Comparison of ENCODE assay signal across 9 cellular contexts in genomic region chr2:96800762-96801463, GRCh38. TPM values are rescaled to one million over a fixed set of nuclear protein-coding genes. Genes with fewer than 3 reads are reported as not detected.
DNase-seq lines count a peak whose midpoint lies in the region; ATAC-seq and TF ChIP-seq lines count a peak whose summit lies in the region.
"Had no signal": no experiment of that assay in that cellular context is flagged by ENCODE, and none has a peak within 500 bp of the region (broad histone marks: within the 10 kb centered on the region; RNA-seq: fewer than 3 reads in every experiment).

No MANE protein-coding gene starts in this region.

- no peak overlapping the region for H3K27ac Mint-ChIP-seq in CD8-positive, alpha-beta T cell
- H3K27ac Mint-ChIP-seq: T-helper 1 cell treated with Interleukin-12 subunit alpha and Interleukin-12 subunit beta and Interleukin-4 antibody, amounts not matched to agents 30 μg/mL and 1 μg/mL, for 36 hours had no signal

- no peaks in the 10 kb centered on the region for H3K27me3 ChIP-seq in CD8-positive, alpha-beta T cell (ENCODE audit: insufficient read depth, low read length)
- H3K27me3 ChIP-seq in cardiac muscle cell: no peaks in the 10 kb centered on the region

- in situ Hi-C loops in SK-MEL-5 (cut with HindIII; ENCODE audit: low pct_unique_long_range_greater_than_20kb, low sequenced_read_pairs): no loop called here

- no peaks in the 10 kb centered on the region for H3K9me3 Mint-ChIP-seq in CD8-positive, alpha-beta T cell
- H3K9me3 Mint-ChIP-seq: T-helper 1 cell treated with Interleukin-12 subunit alpha and Interleukin-12 subunit beta and Interleukin-4 antibody, amounts not matched to agents 30 μg/mL and 1 μg/mL, for 36 hours had no signal

- H3K27me3 Mint-ChIP-seq in CD8-positive, alpha-beta T cell (ENCODE audit: low read depth): no peaks in the 10 kb centered on the region

- intact Hi-C loops in CD8-positive, alpha-beta T cell (cut with DNase I, micrococcal nuclease): loop anchor here (1.0 to 5.0 kb wide), 5 partner anchors 16 to 61 kb away; partner anchors contain the start of genes LMAN2L (in 2 of the 2), CNNM3 (in 1 of the 2) and CNNM4 (in 1 of the 2)

- H3K36me3 Mint-ChIP-seq in CD8-positive, alpha-beta T cell: peaks cover 30% of the 10 kb centered on the region

- CTCF ChIA-PET in CD8-positive, alpha-beta T cell (lab: Charles Lee): interaction anchor here (0.8 to 2.9 kb wide), 19 partner anchors 9 to 242 kb away, joined by 3 to 15 read pairs (median 4); partner anchors contain the start of genes CNNM3 and CNNM4

- H3K27ac ChIP-seq in CD8-positive, alpha-beta T cell (ENCODE audit: low read depth, low read length): no peak overlapping the region
- no peak overlapping the region for H3K27ac ChIP-seq in cardiac muscle cell

- peak; percentile 44 to 83 (median 71) for DNase-seq in CD8-positive, alpha-beta T cell
- peak; percentile 94 for DNase-seq in GM19240 (ENCODE audit: insufficient read length, low spot score)
- DNase-seq in HK-2 (ENCODE audit: unreplicated experiment): peak; percentile 65
- peak; percentile 58 for DNase-seq in SK-MEL-5 (ENCODE audit: low read depth, low spot score)
- DNase-seq in activated naive CD4-positive, alpha-beta T cell treated with anti-CD3 and anti-CD28 coated beads, Interleukin-2, amount 50 U/mL, for 16 hours: peak; percentile 79
- peak; percentile 62 to 79 for DNase-seq in cardiac muscle cell (ENCODE audit: low read depth in 1 of 2, low spot score in 1 of 2)
- peak; percentile 49 for DNase-seq in putamen (ENCODE audit: low spot score)
- no peak for DNase-seq in mesenteric fat pad (ENCODE audit: low spot score)

- H3K9me3 ChIP-seq in CD8-positive, alpha-beta T cell (ENCODE audit: low read length): no peaks in the 10 kb centered on the region
- H3K9me3 ChIP-seq in cardiac muscle cell (ENCODE audit: low read depth): no peaks in the 10 kb centered on the region

- no peaks in the 10 kb centered on the region for H3K36me3 ChIP-seq in CD8-positive, alpha-beta T cell (ENCODE audit: insufficient read depth, low read length)
- H3K36me3 ChIP-seq in cardiac muscle cell: no peaks in the 10 kb centered on the region

- no peak overlapping the region for H3K4me3 ChIP-seq in CD8-positive, alpha-beta T cell (ENCODE audit: low read depth, low read length)
- no peak overlapping the region for H3K4me3 ChIP-seq in cardiac muscle cell

- peak; percentile 64 for TF ChIP-seq CTCF in CD8-positive, alpha-beta T cell (IDR thresholded peaks at IDR 0.05)
- TF ChIP-seq CTCF in cardiac muscle cell (IDR thresholded peaks at IDR 0.05; ENCODE audit: low read depth, low read length): peak; percentile 86

- ATAC-seq in CD8-positive, alpha-beta T cell: peak; percentile 100

- peaks cover 3% of the 10 kb centered on the region for H3K4me1 Mint-ChIP-seq in CD8-positive, alpha-beta T cell (ENCODE audit: low read depth)

- peaks cover 4% of the 10 kb centered on the region for H3K4me1 ChIP-seq in CD8-positive, alpha-beta T cell (ENCODE audit: insufficient read depth, low read length)
- no peaks in the 10 kb centered on the region for H3K4me1 ChIP-seq in cardiac muscle cell (ENCODE audit: low read depth)

- POLR2A ChIA-PET in CD8-positive, alpha-beta T cell (lab: Charles Lee): interaction anchor here (0.5 to 0.6 kb wide), 2 partner anchors 11 to 39 kb away, joined by 3 read pairs; no protein-coding TSS in a partner anchor

- no peak overlapping the region for H3K4me3 Mint-ChIP-seq in CD8-positive, alpha-beta T cell
- H3K4me3 Mint-ChIP-seq: T-helper 1 cell treated with Interleukin-12 subunit alpha and Interleukin-12 subunit beta and Interleukin-4 antibody, amounts not matched to agents 30 μg/mL and 1 μg/mL, for 36 hours had no signal

RNA-seq across cellular contexts. Expression of gene CNNM3, which starts 15.2 kb away (rescaled TPM):
- 10 to 100 TPM; 40.1 to 41.8 TPM for total RNA-seq in CD8-positive, alpha-beta T cell
- 3.7 and 4.3 TPM in 2 replicates for total RNA-seq in SK-MEL-5 (2014; rRNA removed; shearing (Covaris generic))
- 12.4 and 13.9 TPM in 2 replicates for polyA plus RNA-seq in SK-MEL-5 (2015; cell fraction: cytosol; rRNA removed)
- 7.2 and 8.1 TPM in 2 replicates for polyA plus RNA-seq in SK-MEL-5 (2015; cell fraction: nucleus; rRNA removed)
- total RNA-seq in cardiac muscle cell (15.2 and 18.9 TPM in 2 replicates), mesenteric fat pad (9.0 TPM)
- 37.6 and 46.6 TPM in 2 replicates for polyA plus RNA-seq in cardiac muscle cell

RNA-seq across cellular contexts. Expression of gene CNNM4, which starts 40.2 kb away (rescaled TPM):
- total RNA-seq in CD8-positive, alpha-beta T cell: 1 to 10 TPM; 6.7 to 8.3 TPM
- total RNA-seq in SK-MEL-5 (2014; rRNA removed; shearing (Covaris generic)): 1.7 and 2.9 TPM in 2 replicates
- polyA plus RNA-seq in SK-MEL-5 (2015; cell fraction: cytosol; rRNA removed): 5.9 and 6.6 TPM in 2 replicates
- polyA plus RNA-seq in SK-MEL-5 (2015; cell fraction: nucleus; rRNA removed): 4.5 and 5.2 TPM in 2 replicates
- 14.9 and 18.8 TPM in 2 replicates for total RNA-seq in cardiac muscle cell
- polyA plus RNA-seq in cardiac muscle cell: 10.2 and 15.5 TPM in 2 replicates
- total RNA-seq in mesenteric fat pad: 3.7 TPM

RNA-seq across cellular contexts. Expression of gene ANKRD23, which starts 42.9 kb away (rescaled TPM):
- 1 to 10 TPM; 5.7 to 6.5 TPM for total RNA-seq in CD8-positive, alpha-beta T cell
- 1.8 and 4.0 TPM in 2 replicates for total RNA-seq in SK-MEL-5 (2014; rRNA removed; shearing (Covaris generic))
- polyA plus RNA-seq in SK-MEL-5 (2015; cell fraction: cytosol; rRNA removed): 1.9 and 2.0 TPM in 2 replicates
- 13.6 and 29.5 TPM in 2 replicates for polyA plus RNA-seq in SK-MEL-5 (2015; cell fraction: nucleus; rRNA removed)
- total RNA-seq in cardiac muscle cell (4.8 and 11.0 TPM in 2 replicates), mesenteric fat pad (2.8 TPM)
- polyA plus RNA-seq in cardiac muscle cell: 2.5 and 3.3 TPM in 2 replicates

RNA-seq across cellular contexts. Expression of gene ANKRD39, which starts 56.9 kb away (rescaled TPM):
- 10 to 100 TPM; 13.9 to 16.4 TPM for total RNA-seq in CD8-positive, alpha-beta T cell
- 10.1 and 14.0 TPM in 2 replicates for total RNA-seq in SK-MEL-5 (2014; rRNA removed; shearing (Covaris generic))
- 21.4 and 31.6 TPM in 2 replicates for polyA plus RNA-seq in SK-MEL-5 (2015; cell fraction: cytosol; rRNA removed)
- polyA plus RNA-seq in SK-MEL-5 (2015; cell fraction: nucleus; rRNA removed): 20.1 and 32.3 TPM in 2 replicates
- total RNA-seq in cardiac muscle cell (15.4 and 27.8 TPM in 2 replicates), mesenteric fat pad (10.4 TPM)
- 32.1 and 32.3 TPM in 2 replicates for polyA plus RNA-seq in cardiac muscle cell
